ENCODE assay signal across 13 cellular contexts in the genomic region with DNA sequence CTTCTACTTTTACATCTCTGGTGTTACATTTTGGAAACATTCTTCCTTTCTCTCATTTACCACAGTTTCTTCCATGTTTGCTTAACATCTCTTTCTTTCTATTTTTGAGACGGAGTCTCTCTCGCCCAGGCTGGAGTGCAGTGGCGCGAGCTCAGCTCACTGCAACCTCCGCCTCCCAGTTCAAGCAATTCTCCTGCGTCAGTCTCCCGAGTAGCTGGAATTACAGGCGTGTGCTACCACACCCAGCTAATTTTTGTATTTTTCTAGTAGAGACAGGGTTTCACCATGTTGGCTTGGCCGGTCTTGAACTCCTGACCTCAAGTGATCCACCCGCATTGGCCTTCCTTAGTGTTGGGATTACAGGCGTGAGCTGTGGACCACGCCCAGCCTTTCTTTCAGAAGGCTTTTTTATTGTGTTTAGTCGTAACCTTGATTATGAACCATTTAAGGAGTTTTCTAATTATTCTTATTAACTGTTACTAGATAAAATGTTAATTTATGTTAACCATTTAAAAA. TPM values are rescaled to one million over a fixed set of nuclear protein-coding genes. Genes with fewer than 3 reads are reported as not detected.
A peak's percentile ranks its signal among the peaks of the same experiment; 100 is the strongest.
DNase-seq lines count a peak whose midpoint lies in the region; ATAC-seq and TF ChIP-seq lines count a peak whose summit lies in the region.
"Had no signal": no experiment of that assay in that cellular context is flagged by ENCODE, and none has a peak within 500 bp of the region (broad histone marks: within the 10 kb centered on the region; RNA-seq: fewer than 3 reads in every experiment).

No MANE protein-coding gene starts in this region.

- H3K27ac Mint-ChIP-seq in chondrocyte (ENCODE audit: unreplicated experiment), result peak overlapping the region; percentile 58
- H3K27ac Mint-ChIP-seq: CD8-positive, alpha-beta T cell; H9 had no signal

- DNase-seq in NCI-H748 (lab: John Stamatoyannopoulos, UW; ENCODE audit: unreplicated experiment) (peak; percentile 8), NCI-H748 treated with DMSO at 0.1 percent for 48 hours (lab: John Stamatoyannopoulos, UW) (no peak), chondrocyte (ENCODE audit: low spot score) (no peak), left colon (no peak), T-helper 1 cell (no peak), Right ventricle myocardium inferior (ENCODE audit: missing footprints) (no peak)
- DNase-seq in stimulated activated CD4-positive, alpha-beta T cell treated with anti-CD3 and anti-CD28 coated beads, Interleukin-4, amount 100 ng/mL, for 1 hour, result no peak
- DNase-seq: Calu3; CD8-positive, alpha-beta T cell; DMS79 treated with DMSO at 0.1 percent for 48 hours; GF-D8; H9 had no signal

- H3K9me3 Mint-ChIP-seq in chondrocyte (ENCODE audit: low read depth), result no peaks in the 10 kb centered on the region
- H3K9me3 Mint-ChIP-seq: CD8-positive, alpha-beta T cell; H9 had no signal

- H3K4me1 Mint-ChIP-seq in chondrocyte (ENCODE audit: low read depth), result peaks cover 9% of the 10 kb centered on the region

- H3K27me3 Mint-ChIP-seq in chondrocyte (ENCODE audit: low read depth), result no peaks in the 10 kb centered on the region

- no peak overlapping the region for H3K4me3 Mint-ChIP-seq in chondrocyte (ENCODE audit: unreplicated experiment)
- H3K4me3 Mint-ChIP-seq: CD8-positive, alpha-beta T cell; H9 had no signal

- no peak for TF ChIP-seq CTCF in chondrocyte (IDR thresholded peaks at IDR 0.05)

- intact Hi-C loops in left colon (cut with DNase I, micrococcal nuclease) (no loop called here), Right ventricle myocardium inferior (cut with DNase I) (no loop called here)

- ATAC-seq in left colon (peak; percentile 49), Right ventricle myocardium inferior (no peak)
- ATAC-seq: A549; CD8-positive, alpha-beta T cell had no signal

- peaks cover 1% of the 10 kb centered on the region for H3K36me3 Mint-ChIP-seq in chondrocyte (ENCODE audit: low read depth)

RNA-seq across cellular contexts. Expression of a gene that starts 27.8 kb away (rescaled TPM):
- 25.5 to 34.1 TPM (median 33.2 TPM) in 3 replicates for total RNA-seq in chondrocyte
- total RNA-seq in left colon, result 10 to 100 TPM; 40.7 to 43.2 TPM
- total RNA-seq in Right ventricle myocardium inferior, result 49.0 TPM
